9 cellular contexts compared by ENCODE assay signal in genomic region chr14:22614240-22614799, GRCh38. TPM values are rescaled to one million over a fixed set of nuclear protein-coding genes. Genes with fewer than 3 reads are reported as not detected.
DNase-seq lines count a peak whose midpoint lies in the region; ATAC-seq and TF ChIP-seq lines count a peak whose summit lies in the region.
"Had no signal": no experiment of that assay in that cellular context is flagged by ENCODE, and none has a peak within 500 bp of the region (broad histone marks: within the 10 kb centered on the region; RNA-seq: fewer than 3 reads in every experiment).

No MANE protein-coding gene starts in this region.

- no peak overlapping the region for H3K4me3 ChIP-seq in MG63

- H3K36me3 ChIP-seq in MG63, result no peaks in the 10 kb centered on the region

- H3K27ac Mint-ChIP-seq in nephron, result peak overlapping the region; percentile 74 to 95 (median 76)
- H3K27ac Mint-ChIP-seq in effector memory CD8-positive, alpha-beta T cell, result no peak overlapping the region
- H3K27ac Mint-ChIP-seq: activated CD8-positive, alpha-beta T cell treated with anti-CD3 and anti-CD28 coated beads for 36 hours had no signal

- H3K4me3 Mint-ChIP-seq in nephron, result no peak overlapping the region
- H3K4me3 Mint-ChIP-seq in effector memory CD8-positive, alpha-beta T cell, result no peak overlapping the region
- H3K4me3 Mint-ChIP-seq: activated CD8-positive, alpha-beta T cell treated with anti-CD3 and anti-CD28 coated beads for 36 hours had no signal

- no peaks in the 10 kb centered on the region for H3K27me3 ChIP-seq in MG63

- no peaks in the 10 kb centered on the region for H3K27me3 Mint-ChIP-seq in nephron (ENCODE audit: low read depth)
- no peaks in the 10 kb centered on the region for H3K27me3 Mint-ChIP-seq in effector memory CD8-positive, alpha-beta T cell
- H3K27me3 Mint-ChIP-seq: activated CD8-positive, alpha-beta T cell treated with anti-CD3 and anti-CD28 coated beads for 36 hours had no signal

- H3K9me3 Mint-ChIP-seq in nephron, result peaks cover 3% of the 10 kb centered on the region
- H3K9me3 Mint-ChIP-seq in effector memory CD8-positive, alpha-beta T cell, result no peaks in the 10 kb centered on the region

- DNase-seq in EH (ENCODE audit: low read depth), result peak; percentile 99
- DNase-seq in MG63, result peak; percentile 78
- peak; percentile 92 to 96 for DNase-seq in dermis microvascular lymphatic vessel endothelial cell (ENCODE audit: low read depth in 2 of 2)
- no peak for DNase-seq in C1 segment of cervical spinal cord (lab: John Stamatoyannopoulos, UW)
- no peak for DNase-seq in effector memory CD8-positive, alpha-beta T cell
- no peak for DNase-seq in medulla oblongata (ENCODE audit: extremely low spot score)
- DNase-seq: activated CD8-positive, alpha-beta T cell treated with anti-CD3 and anti-CD28 coated beads for 36 hours had no signal

- H3K36me3 Mint-ChIP-seq in nephron (ENCODE audit: low read depth), result peaks cover 29% of the 10 kb centered on the region
- peaks cover 18% of the 10 kb centered on the region for H3K36me3 Mint-ChIP-seq in effector memory CD8-positive, alpha-beta T cell (ENCODE audit: insufficient read depth)

- ATAC-seq in HG03442 (IDR thresholded peaks at IDR 0.05; ENCODE audit: unreplicated experiment), result no peak
- no peak for ATAC-seq in effector memory CD8-positive, alpha-beta T cell (replicated peaks)
- ATAC-seq: activated CD8-positive, alpha-beta T cell treated with anti-CD3 and anti-CD28 coated beads for 36 hours had no signal

- TF ChIP-seq CTCF in nephron (IDR thresholded peaks at IDR 0.05; ENCODE audit: unreplicated experiment in 3 of 3), result no peak

- peaks cover 16% of the 10 kb centered on the region for H3K4me1 Mint-ChIP-seq in nephron
- H3K4me1 Mint-ChIP-seq in effector memory CD8-positive, alpha-beta T cell (ENCODE audit: low read depth in 2 of 2), result no peaks in the 10 kb centered on the region

- no peaks in the 10 kb centered on the region for H3K9me3 ChIP-seq in MG63

RNA-seq across cellular contexts. Expression of gene ABHD4, which starts 16.2 kb away (rescaled TPM):
- total RNA-seq in MG63 (2014; rRNA removed; shearing (Covaris generic); ENCODE audit: low replicate concordance), result 0.89 and 15.5 TPM in 2 replicates
- total RNA-seq in dermis microvascular lymphatic vessel endothelial cell, result 5.4 and 9.6 TPM in 2 replicates

RNA-seq across cellular contexts. Expression of gene DAD1, which starts 25.3 kb away (rescaled TPM):
- 275 and 292 TPM in 2 replicates for total RNA-seq in MG63 (2014; rRNA removed; shearing (Covaris generic); ENCODE audit: low replicate concordance)
- total RNA-seq in dermis microvascular lymphatic vessel endothelial cell, result 301 and 362 TPM in 2 replicates

RNA-seq across cellular contexts. Expression of gene OR6J1, which starts 29.8 kb away (rescaled TPM):
- total RNA-seq in MG63 (2014; rRNA removed; shearing (Covaris generic); ENCODE audit: low replicate concordance), result not detected in 2 replicates
- total RNA-seq in dermis microvascular lymphatic vessel endothelial cell, result not detected in 2 replicates
- total RNA-seq: activated CD8-positive, alpha-beta T cell treated with anti-CD3 and anti-CD28 coated beads for 36 hours had no signal

Comparison
In these comparisons a context has a peak if more than half of its experiments do, and no peak if none do; other contexts are left out.
1. DNase-seq: peak in EH (single experiment), MG63 (single experiment) and dermis microvascular lymphatic vessel endothelial cell (2 of 2); none in C1 segment of cervical spinal cord (0 of 14), effector memory CD8-positive, alpha-beta T cell (0 of 3) and medulla oblongata (single experiment).
2. H3K27ac Mint-ChIP-seq: peak in nephron (3 of 3); none in effector memory CD8-positive, alpha-beta T cell (0 of 2).